15 cellular contexts compared by ENCODE assay signal in genomic region chr3:111862974-111863373, GRCh38. TPM values are rescaled to one million over a fixed set of nuclear protein-coding genes. Genes with fewer than 3 reads are reported as not detected.
A peak's percentile ranks its signal among the peaks of the same experiment; 100 is the strongest.
DNase-seq lines count a peak whose midpoint lies in the region; ATAC-seq, FAIRE-seq and TF ChIP-seq lines count a peak whose summit lies in the region.
"Had no signal": no experiment of that assay in that cellular context is flagged by ENCODE, and none has a peak within 500 bp of the region (broad histone marks: within the 10 kb centered on the region; RNA-seq: fewer than 3 reads in every experiment).

No MANE protein-coding gene starts in this region.

- no peaks in the 10 kb centered on the region for H3K27me3 ChIP-seq in RWPE2 (ENCODE audit: insufficient read depth, poor library complexity, severe bottlenecking)
- H3K27me3 ChIP-seq in keratinocyte (ENCODE audit: control insufficient read depth, extremely low read depth, insufficient read depth, low read length), result no peaks in the 10 kb centered on the region
- H3K27me3 ChIP-seq in smooth muscle cell (ENCODE audit: low read depth), result no peaks in the 10 kb centered on the region
- H3K27me3 ChIP-seq in neuronal stem cell (ENCODE audit: control insufficient read depth in 3 of 3, insufficient read depth in 3 of 3, low read depth in 1 of 3, low read length in 3 of 3), result peaks cover 0 to 3% (median 0%) of the 10 kb centered on the region in 3 experiments
- H3K27me3 ChIP-seq in upper lobe of left lung, result peaks cover 0 to 3% (median 0%) of the 10 kb centered on the region in 4 donors

- DNase-seq in RWPE2 (ENCODE audit: low spot score), result no peak
- no peak for DNase-seq in keratinocyte (ENCODE audit: low read depth, low spot score)
- DNase-seq in smooth muscle cell (lab: John Stamatoyannopoulos, UW; ENCODE audit: unreplicated experiment), result no peak
- DNase-seq in neuronal stem cell (ENCODE audit: low spot score), result no peak
- DNase-seq in upper lobe of left lung, result no peak
- no peak for DNase-seq in CD14-positive monocyte (ENCODE audit: low spot score)
- DNase-seq: activated naive CD4-positive, alpha-beta T cell; CD4-positive, alpha-beta memory T cell; NCI-H510A treated with DMSO at 0.1 percent for 48 hours; RPMI8226; stimulated activated CD4-positive, alpha-beta T cell treated with anti-CD3 and anti-CD28 coated beads, Interleukin-4, amount 100 ng/mL, for 24 hours; stimulated activated naive B cell treated with anti-CD40 and anti-IgM and Interleukin-4, amounts not matched to agents 10 μg/mL and 1 μg/mL and 100 μg/mL, for 72 hours had no signal

- TF ChIP-seq CTCF in HEK293 (tag by site-specific recombination; IDR thresholded peaks at IDR 0.05) (no peak), RWPE2 (IDR thresholded peaks at IDR 0.05; ENCODE audit: poor library complexity, severe bottlenecking) (no peak), keratinocyte (optimal IDR thresholded peaks at IDR 0.05 in 1 of 3, IDR thresholded peaks at IDR 0.05 in 1 of 3, conservative IDR thresholded peaks at IDR 0.05 in 1 of 3; ENCODE audit: extremely low read depth in 1 of 3, insufficient read depth in 2 of 3, low read length in 3 of 3) (no peak), smooth muscle cell (IDR thresholded peaks at IDR 0.05; ENCODE audit: borderline replicate concordance, insufficient read depth, poor library complexity, severe bottlenecking) (no peak), upper lobe of left lung (IDR thresholded peaks at IDR 0.05) (no peak), CD14-positive monocyte (IDR thresholded peaks at IDR 0.05) (no peak)

- H3K27ac ChIP-seq in HEK293 (ENCODE audit: extremely low read depth, low read depth, low read length) (no peak overlapping the region), RWPE2 (ENCODE audit: poor library complexity, severe bottlenecking) (peak overlapping the region; percentile 94), keratinocyte (ENCODE audit: control insufficient read depth, insufficient read depth, low read length) (peak overlapping the region; percentile 58), smooth muscle cell (ENCODE audit: low read depth) (peak overlapping the region; percentile 97), neuronal stem cell (replicated peaks; ENCODE audit: low read length) (no peak overlapping the region), upper lobe of left lung (no peak overlapping the region)
- H3K27ac ChIP-seq: epithelial cell of prostate had no signal

- H3K9me3 Mint-ChIP-seq in CD14-positive monocyte, result peaks cover 0 to 5% (median 0%) of the 10 kb centered on the region in 7 donors
- H3K9me3 Mint-ChIP-seq: CD4-positive, alpha-beta memory T cell; stimulated activated naive B cell treated with anti-CD40 and anti-IgM and Interleukin-4, amounts not matched to agents 10 μg/mL and 1 μg/mL and 100 μg/mL, for 72 hours had no signal

- H3K27me3 Mint-ChIP-seq in CD14-positive monocyte (ENCODE audit: low read depth in 3 of 3), result peaks cover 33 to 44% (median 39%) of the 10 kb centered on the region in 3 donors

- FAIRE-seq in keratinocyte (lab: Jason Lieb, UNC), result no peak

- H2BK5ac ChIP-seq in neuronal stem cell (ENCODE audit: low read length), result no peak overlapping the region

- no peak overlapping the region for H2BK12ac ChIP-seq in neuronal stem cell (ENCODE audit: low read length)

- 71% methylated on average over 3 of the region's 3 CpGs for WGBS in smooth muscle cell (ENCODE audit: low lambda C conversion rate)
- no CpG with 5 or more reads among the region's 3 CpGs for WGBS in neuronal stem cell (ENCODE audit: extremely low coverage in 2 of 2, insufficient read length in 2 of 2, insufficient replicate concordance in 1 of 2), 2 donors
- 75 to 84% methylated on average over 3 of the region's 3 CpGs for WGBS in upper lobe of left lung, 2 donors

- no peak overlapping the region for H3K18ac ChIP-seq in neuronal stem cell (ENCODE audit: low read length)

- H4K8ac ChIP-seq in neuronal stem cell (ENCODE audit: low read depth, low read length), result no peak overlapping the region

- peaks cover 43% of the 10 kb centered on the region for H3F3A ChIP-seq in smooth muscle cell (ENCODE audit: low read depth)

- CTCF ChIA-PET in HEK293 (lab: Yijun Ruan, JAX), result interaction anchor here (0.8 to 1.3 kb wide), 2 partner anchors 125 to 149 kb away, joined by 3 to 5 read pairs; no protein-coding TSS in a partner anchor

- peaks cover 24% of the 10 kb centered on the region for H3K4me1 Mint-ChIP-seq in CD14-positive monocyte

- POLR2A ChIA-PET in HEK293 (lab: Yijun Ruan, JAX), result no interaction called here

- H3K4me1 ChIP-seq in HEK293 (ENCODE audit: control insufficient read depth, insufficient read depth, low read length) (peaks cover 19% of the 10 kb centered on the region), RWPE2 (ENCODE audit: insufficient read depth, poor library complexity, severe bottlenecking) (peaks cover 54% of the 10 kb centered on the region), keratinocyte (ENCODE audit: control insufficient read depth, extremely low read depth, insufficient read depth, low read length) (peaks cover 47% of the 10 kb centered on the region), smooth muscle cell (ENCODE audit: low read depth) (peaks cover 52% of the 10 kb centered on the region), neuronal stem cell (ENCODE audit: control insufficient read depth in 2 of 2, insufficient read depth in 1 of 2, low read depth in 1 of 2, low read length in 2 of 2) (peaks cover 6 to 33% of the 10 kb centered on the region in 2 donors), upper lobe of left lung (peaks cover 19 to 40% (median 35%) of the 10 kb centered on the region in 4 donors)

- H3K27ac Mint-ChIP-seq in CD14-positive monocyte, result no peak overlapping the region
- H3K27ac Mint-ChIP-seq: stimulated activated naive B cell treated with anti-CD40 and anti-IgM and Interleukin-4, amounts not matched to agents 10 μg/mL and 1 μg/mL and 100 μg/mL, for 72 hours had no signal

- no peak overlapping the region for H3K4me3 ChIP-seq in HEK293 (ENCODE audit: low read depth, low read length)
- H3K4me3 ChIP-seq in RWPE2 (ENCODE audit: severe bottlenecking), result no peak overlapping the region
- H3K4me3 ChIP-seq in keratinocyte (ENCODE audit: control insufficient read depth in 2 of 3, extremely low read depth in 1 of 3, insufficient read depth in 2 of 3, low read depth in 1 of 3, low read length in 3 of 3), result peak overlapping the region; percentile 20 to 93 (median 52)
- no peak overlapping the region for H3K4me3 ChIP-seq in smooth muscle cell
- H3K4me3 ChIP-seq in neuronal stem cell (ENCODE audit: low read length in 2 of 2), result no peak overlapping the region
- no peak overlapping the region for H3K4me3 ChIP-seq in upper lobe of left lung

- no peak overlapping the region for H3K14ac ChIP-seq in neuronal stem cell (ENCODE audit: low read length)

- TF ChIP-seq POLR2A in upper lobe of left lung (IDR thresholded peaks at IDR 0.05), result no peak

- intact Hi-C loops in CD14-positive monocyte (cut with micrococcal nuclease), result no loop called here

- H3K79me1 ChIP-seq in neuronal stem cell (ENCODE audit: low read depth, low read length), result no peaks in the 10 kb centered on the region

- H3K79me2 ChIP-seq in keratinocyte (ENCODE audit: control insufficient read depth, insufficient read depth, low read length), result peaks cover 94% of the 10 kb centered on the region
- H3K79me2 ChIP-seq in smooth muscle cell (ENCODE audit: low read depth), result peaks cover 65% of the 10 kb centered on the region

- dilution Hi-C loops in keratinocyte (cut with MboI; ENCODE audit: extremely low pct_ligation_motif_present, low sequenced_read_pairs), result no loop called here

- no peak for ATAC-seq in RWPE2 (ENCODE audit: low read depth)
- no peak for ATAC-seq in upper lobe of left lung (ENCODE audit: low FRiP score in 2 of 2)
- ATAC-seq in HG02938 (IDR thresholded peaks at IDR 0.05; ENCODE audit: unreplicated experiment), result no peak
- ATAC-seq: stimulated activated naive B cell treated with anti-CD40 and anti-IgM and Interleukin-4, amounts not matched to agents 10 μg/mL and 1 μg/mL and 100 μg/mL, for 72 hours had no signal

- H3K9me1 ChIP-seq in keratinocyte (ENCODE audit: control insufficient read depth, extremely low read depth, insufficient read depth, low read length), result peaks cover 3% of the 10 kb centered on the region

- no peak overlapping the region for H3K4ac ChIP-seq in neuronal stem cell (ENCODE audit: low read length)

- no peak overlapping the region for H2BK120ac ChIP-seq in neuronal stem cell (ENCODE audit: low read depth, low read length)

- H3K36me3 ChIP-seq in HEK293 (ENCODE audit: control insufficient read depth in 2 of 2, insufficient read depth in 1 of 2, low read length in 2 of 2) (no peaks in the 10 kb centered on the region), RWPE2 (ENCODE audit: low read depth) (peaks cover 15% of the 10 kb centered on the region), keratinocyte (ENCODE audit: control insufficient read depth in 2 of 2, extremely low read depth in 1 of 2, insufficient read depth in 2 of 2, low read length in 2 of 2) (peaks cover 3 to 14% of the 10 kb centered on the region in 2 experiments), smooth muscle cell (ENCODE audit: low read depth) (no peaks in the 10 kb centered on the region), neuronal stem cell (replicated peaks in 1 of 2; ENCODE audit: control insufficient read depth in 2 of 2, insufficient read depth in 2 of 2, low read length in 2 of 2) (no peaks in the 10 kb centered on the region), upper lobe of left lung (no peaks in the 10 kb centered on the region)

- H4K20me1 ChIP-seq in keratinocyte (ENCODE audit: control insufficient read depth, extremely low read depth, insufficient read depth, low read length) (peaks cover 18% of the 10 kb centered on the region), smooth muscle cell (ENCODE audit: low read depth) (peaks cover 4% of the 10 kb centered on the region)

- no peaks in the 10 kb centered on the region for H3K9me3 ChIP-seq in HEK293 (ENCODE audit: control insufficient read depth, insufficient read depth, low read depth, low read length)
- no peaks in the 10 kb centered on the region for H3K9me3 ChIP-seq in RWPE2 (ENCODE audit: severe bottlenecking)
- no peaks in the 10 kb centered on the region for H3K9me3 ChIP-seq in keratinocyte (ENCODE audit: control insufficient read depth, low read depth, low read length)
- no peaks in the 10 kb centered on the region for H3K9me3 ChIP-seq in smooth muscle cell (replicated peaks; ENCODE audit: low read depth)
- H3K9me3 ChIP-seq in neuronal stem cell (replicated peaks in 1 of 2; ENCODE audit: control insufficient read depth in 2 of 2, insufficient read depth in 1 of 2, low read depth in 1 of 2, low read length in 2 of 2), result peaks cover 0 to 2% of the 10 kb centered on the region in 2 donors
- H3K9me3 ChIP-seq in upper lobe of left lung, result no peaks in the 10 kb centered on the region

- no peak overlapping the region for H3K23ac ChIP-seq in neuronal stem cell (ENCODE audit: low read depth, low read length, poor library complexity)

- H3K36me3 Mint-ChIP-seq in CD14-positive monocyte, result peaks cover 0 to 4% of the 10 kb centered on the region in 2 donors

- H3K4me2 ChIP-seq in keratinocyte (ENCODE audit: control insufficient read depth, extremely low read depth, insufficient read depth, low read depth, low read length) (peak overlapping the region; percentile 96), smooth muscle cell (peak overlapping the region; percentile 93), neuronal stem cell (ENCODE audit: insufficient read depth, low read length, poor library complexity, severe bottlenecking) (no peak overlapping the region)

- H2AFZ ChIP-seq in keratinocyte (ENCODE audit: control insufficient read depth, low read length), result no peak overlapping the region
- H2AFZ ChIP-seq in smooth muscle cell (ENCODE audit: low read depth), result no peak overlapping the region
- no peak overlapping the region for H2AFZ ChIP-seq in neuronal stem cell (ENCODE audit: low read length)

- no peak overlapping the region for H2BK15ac ChIP-seq in neuronal stem cell (ENCODE audit: low read length)

- no peak overlapping the region for H2AK5ac ChIP-seq in neuronal stem cell (ENCODE audit: low read depth, low read length)

- H4K91ac ChIP-seq in neuronal stem cell (ENCODE audit: low read depth, low read length, poor library complexity), result no peak overlapping the region

- TF ChIP-seq EP300 in upper lobe of left lung (IDR thresholded peaks at IDR 0.05), result no peak

- no peak overlapping the region for H3K4me3 Mint-ChIP-seq in CD14-positive monocyte
- H3K4me3 Mint-ChIP-seq: stimulated activated naive B cell treated with anti-CD40 and anti-IgM and Interleukin-4, amounts not matched to agents 10 μg/mL and 1 μg/mL and 100 μg/mL, for 72 hours had no signal

- H3K9ac ChIP-seq in keratinocyte (ENCODE audit: control insufficient read depth, extremely low read depth, insufficient read depth, low read length) (peak overlapping the region; percentile 38), smooth muscle cell (ENCODE audit: low read depth) (peak overlapping the region; percentile 28), neuronal stem cell (ENCODE audit: low read depth, low read length, poor library complexity) (no peak overlapping the region)

RNA-seq across cellular contexts. Expression of gene PHLDB2, which starts 3.9 kb away (rescaled TPM):
- 74.2 to 150 TPM (median 108 TPM) in 3 replicates for polyA plus RNA-seq in keratinocyte
- 155 TPM for polyA plus RNA-seq in keratinocyte (2011; ENCODE audit: low read depth)
- 50.9 and 92.7 TPM in 2 replicates for polyA plus RNA-seq in keratinocyte (2011; cell fraction: cytosol; rRNA removed)
- polyA plus RNA-seq in keratinocyte (2011; cell fraction: nucleus; rRNA removed), result 274 and 308 TPM in 2 replicates
- 82.5 and 87.2 TPM in 2 replicates for polyA plus RNA-seq in keratinocyte (2012; ENCODE audit: low replicate concordance)
- 123 to 447 TPM (median 330 TPM) in 3 replicates for polyA minus RNA-seq in keratinocyte
- 83.3 TPM for polyA minus RNA-seq in keratinocyte (2011; cell fraction: cytosol; rRNA and poly(A)+ RNA removed)
- 519 and 1,062 TPM in 2 replicates for polyA minus RNA-seq in keratinocyte (2011; cell fraction: nucleus; rRNA and poly(A)+ RNA removed)
- 79.7 and 93.3 TPM in 2 replicates for total RNA-seq in smooth muscle cell
- 40.5 and 45.4 TPM in 2 replicates for polyA plus RNA-seq in smooth muscle cell
- polyA plus RNA-seq in neuronal stem cell (2013, experiment 1 of 2), result 4.5 TPM
- 4.6 TPM for polyA plus RNA-seq in neuronal stem cell (2013, experiment 2 of 2)
- total RNA-seq in upper lobe of left lung, result 10 to 100 TPM; 22.4 to 67.1 (median 42.7) TPM
- polyA plus RNA-seq in CD14-positive monocyte, result under 1 TPM in 1 of 2 donors, not detected in 1; 0.08 TPM

Comparison
In these comparisons a context has a peak if more than half of its experiments do, and no peak if none do; other contexts are left out.
1. H3K27ac ChIP-seq: peak in RWPE2 (single experiment), keratinocyte (single experiment) and smooth muscle cell (single experiment); none in HEK293 (single experiment), neuronal stem cell (single experiment) and upper lobe of left lung (0 of 4).
2. H3K4me3 ChIP-seq: peak in keratinocyte (3 of 3); none in HEK293 (single experiment), RWPE2 (single experiment), smooth muscle cell (single experiment), neuronal stem cell (0 of 2) and upper lobe of left lung (0 of 4).
3. RNA of gene PHLDB2, which starts 3.9 kb away (polyA plus RNA-seq): 50.9 to 308 TPM in keratinocyte and 40.5 to 45.4 TPM in smooth muscle cell; 0.08 TPM in CD14-positive monocyte; every median in the first group is over 10 times any median in the second.